30 cellular contexts compared by ENCODE assay signal in genomic region chr4:150318971-150319370, GRCh38.
"Had no signal": no experiment of that assay in that cellular context is flagged by ENCODE, and none has a peak within 500 bp of the region (broad histone marks: within the 10 kb centered on the region; RNA-seq: fewer than 3 reads in every experiment).

No MANE protein-coding gene starts in this region.

- H3K4me1 Mint-ChIP-seq: activated naive CD4-positive, alpha-beta T cell treated with anti-CD3 and anti-CD28 coated beads, Interleukin-2, amount 10 ng/mL, durations not matched to agents 7 days and 5 days; T-cell had no signal

- H3K4me3 ChIP-seq: adrenal gland, breast epithelium, SK-N-MC had no signal

- H3K27ac ChIP-seq: adrenal gland, breast epithelium, SK-N-MC, VCaP had no signal

- H3K9me3 ChIP-seq: adrenal gland, breast epithelium had no signal

- H3K27me3 ChIP-seq: adrenal gland, breast epithelium had no signal

- DNase-seq: activated CD4-positive, alpha-beta T cell treated with anti-CD3 and anti-CD28 coated beads for 4 hours; activated CD8-positive, alpha-beta memory T cell treated with anti-CD3 and anti-CD28 coated beads, Interleukin-2, amount 50 U/mL, for 4 hours; activated CD8-positive, alpha-beta T cell treated with anti-CD3 and anti-CD28 coated beads for 36 hours; activated gamma-delta T cell treated with Interleukin-2 at 50 U/mL for 16 hours; activated naive CD4-positive, alpha-beta T cell treated with anti-CD3 and anti-CD28 coated beads, Interleukin-2, amount 10 ng/mL, durations not matched to agents 7 days and 5 days; activated naive CD8-positive, alpha-beta T cell treated with anti-CD3 and anti-CD28 coated beads, Interleukin-2, amount 10 ng/mL, durations not matched to agents 7 days and 5 days; activated T-cell treated with anti-CD3 and anti-CD28 coated beads, Interleukin-2, amount 50 U/mL, for 72 hours; adrenal gland; anterior cingulate cortex; caudate nucleus; Karpas-422; NCI-H1105 treated with DMSO at 0.1 percent for 48 hours; NCI-H1436 treated with DMSO at 0.1 percent for 48 hours; NCI-H187; NCI-H2081 treated with DMSO at 0.1 percent for 48 hours; NCI-H2171; NCI-H2227 treated with DMSO at 0.1 percent for 48 hours; NCI-H446 treated with DMSO at 0.1 percent for 48 hours; NCI-H524 treated with DMSO at 0.1 percent for 48 hours; NCI-H774; RPMI8226; T-cell; T-helper 2 cell; T1000 had no signal

- H3K36me3 ChIP-seq: adrenal gland, breast epithelium had no signal

- ATAC-seq: activated CD4-positive, CD25-positive, alpha-beta regulatory T cell treated with anti-CD3 and anti-CD28 coated beads, Interleukin-2, amount 50 U/mL, for 24 hours; activated CD8-positive, alpha-beta T cell treated with anti-CD3 and anti-CD28 coated beads for 36 hours; activated T-cell treated with anti-CD3 and anti-CD28 coated beads, Interleukin-2, amount 50 U/mL, for 72 hours; Right ventricle myocardium inferior; T-cell had no signal

- H3K27me3 Mint-ChIP-seq: activated CD8-positive, alpha-beta T cell treated with anti-CD3 and anti-CD28 coated beads for 36 hours; activated naive CD4-positive, alpha-beta T cell treated with anti-CD3 and anti-CD28 coated beads, Interleukin-2, amount 10 ng/mL, durations not matched to agents 7 days and 5 days; activated naive CD8-positive, alpha-beta T cell treated with anti-CD3 and anti-CD28 coated beads, Interleukin-2, amount 10 ng/mL, durations not matched to agents 7 days and 5 days; T-cell had no signal

- H3K4me1 ChIP-seq: adrenal gland, breast epithelium had no signal

- H3K9me3 Mint-ChIP-seq: activated CD8-positive, alpha-beta T cell treated with anti-CD3 and anti-CD28 coated beads for 36 hours; activated naive CD4-positive, alpha-beta T cell treated with anti-CD3 and anti-CD28 coated beads, Interleukin-2, amount 10 ng/mL, durations not matched to agents 7 days and 5 days; activated naive CD8-positive, alpha-beta T cell treated with anti-CD3 and anti-CD28 coated beads, Interleukin-2, amount 10 ng/mL, durations not matched to agents 7 days and 5 days; activated T-helper 2 cell treated with anti-CD3 and anti-CD28 coated beads, Interferon-gamma antibody, Interleukin-2, Interleukin-4, amounts not matched to agents 10 μg/mL and 5 μg/mL and 100 μg/mL, durations not matched to agents 14 hours and 24 hours and 36 hours; T-cell had no signal

- H3K4me3 Mint-ChIP-seq: activated CD8-positive, alpha-beta T cell treated with anti-CD3 and anti-CD28 coated beads for 36 hours; activated naive CD4-positive, alpha-beta T cell treated with anti-CD3 and anti-CD28 coated beads, Interleukin-2, amount 10 ng/mL, durations not matched to agents 7 days and 5 days; activated naive CD8-positive, alpha-beta T cell treated with anti-CD3 and anti-CD28 coated beads, Interleukin-2, amount 10 ng/mL, durations not matched to agents 7 days and 5 days; activated T-cell treated with anti-CD3 and anti-CD28 coated beads, Interleukin-2, amount 50 U/mL, for 72 hours; T-cell had no signal

- H3K27ac Mint-ChIP-seq: activated CD8-positive, alpha-beta T cell treated with anti-CD3 and anti-CD28 coated beads for 36 hours; activated naive CD4-positive, alpha-beta T cell treated with anti-CD3 and anti-CD28 coated beads, Interleukin-2, amount 10 ng/mL, durations not matched to agents 7 days and 5 days; activated naive CD8-positive, alpha-beta T cell treated with anti-CD3 and anti-CD28 coated beads, Interleukin-2, amount 10 ng/mL, durations not matched to agents 7 days and 5 days; activated T-cell treated with anti-CD3 and anti-CD28 coated beads, Interleukin-2, amount 50 U/mL, for 72 hours; activated T-helper 2 cell treated with anti-CD3 and anti-CD28 coated beads, Interferon-gamma antibody, Interleukin-2, Interleukin-4, amounts not matched to agents 10 μg/mL and 5 μg/mL and 100 μg/mL, durations not matched to agents 14 hours and 24 hours and 36 hours; T-cell had no signal
